In the genomic region with DNA sequence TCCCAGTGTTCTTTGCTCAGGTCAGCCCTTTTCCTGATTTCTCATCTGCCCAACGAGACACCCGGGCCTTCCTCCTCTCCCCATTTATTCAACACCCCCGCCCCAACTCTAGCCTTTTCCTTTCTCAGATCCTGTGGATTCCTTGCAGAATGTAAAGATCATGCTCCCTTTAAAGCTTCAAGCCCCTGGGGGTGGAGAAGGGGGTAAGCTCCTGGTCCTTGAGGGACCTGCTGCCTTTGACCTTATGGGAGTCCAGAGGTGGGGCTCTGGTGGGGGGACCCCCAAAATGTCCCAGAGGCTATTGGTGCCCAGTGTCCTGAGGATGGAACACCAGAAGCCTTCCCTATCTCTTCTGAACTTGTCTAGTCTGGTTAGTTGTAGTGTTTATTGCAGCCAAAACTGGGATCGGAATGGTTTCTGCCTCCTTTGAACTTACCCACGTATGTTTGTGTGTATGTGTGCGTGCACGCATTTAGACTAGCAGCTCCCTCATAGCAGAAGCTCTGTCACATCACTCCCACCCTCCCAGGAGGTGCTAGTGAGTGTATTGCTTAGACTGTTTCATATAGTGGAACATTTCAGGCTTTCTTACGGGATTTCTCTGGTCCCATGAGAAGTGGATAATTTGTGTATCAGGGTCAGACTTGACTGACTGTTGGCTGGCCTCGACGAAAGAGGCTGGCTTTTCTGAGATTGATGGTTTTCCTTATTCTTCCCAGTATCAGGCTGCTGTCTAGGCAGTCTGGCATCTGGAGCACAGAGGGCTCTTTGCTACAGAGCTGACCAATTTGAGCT, we compare ENCODE assay signal across 8 cellular contexts. TPM values are rescaled to one million over a fixed set of nuclear protein-coding genes. Genes with fewer than 3 reads are reported as not detected.
DNase-seq lines count a peak whose midpoint lies in the region; ATAC-seq and TF ChIP-seq lines count a peak whose summit lies in the region.

No MANE protein-coding gene starts in this region.

- H3K36me3 Mint-ChIP-seq in activated naive CD4-positive, alpha-beta T cell treated with anti-CD3 and anti-CD28 coated beads, Interleukin-2, amount 10 ng/mL, durations not matched to agents 7 days and 5 days = peaks cover 11% of the 10 kb centered on the region

- peaks cover 11% of the 10 kb centered on the region for H3K4me1 ChIP-seq in iPS-15b (ENCODE audit: control insufficient read depth, insufficient read depth, low read length)
- peaks cover 27 to 61% (median 47%) of the 10 kb centered on the region in 4 donors for H3K4me1 ChIP-seq in stomach

- H3K9me3 Mint-ChIP-seq in activated naive CD4-positive, alpha-beta T cell treated with anti-CD3 and anti-CD28 coated beads, Interleukin-2, amount 10 ng/mL, durations not matched to agents 7 days and 5 days = no peaks in the 10 kb centered on the region

- H3K4me3 Mint-ChIP-seq in activated naive CD4-positive, alpha-beta T cell treated with anti-CD3 and anti-CD28 coated beads, Interleukin-2, amount 10 ng/mL, durations not matched to agents 7 days and 5 days = peak overlapping the region; percentile 92

- peak overlapping the region; percentile 58 for H3K27ac Mint-ChIP-seq in activated naive CD4-positive, alpha-beta T cell treated with anti-CD3 and anti-CD28 coated beads, Interleukin-2, amount 10 ng/mL, durations not matched to agents 7 days and 5 days

- H3K27me3 Mint-ChIP-seq in activated naive CD4-positive, alpha-beta T cell treated with anti-CD3 and anti-CD28 coated beads, Interleukin-2, amount 10 ng/mL, durations not matched to agents 7 days and 5 days = peaks cover 13% of the 10 kb centered on the region

- peak overlapping the region in 4 of 5 donors; percentile 6 to 91 (median 68) for H3K27ac ChIP-seq in stomach

- H3K9me3 ChIP-seq in iPS-15b (ENCODE audit: control insufficient read depth, insufficient read depth, low read length) = no peaks in the 10 kb centered on the region
- no peaks in the 10 kb centered on the region for H3K9me3 ChIP-seq in stomach

- intact Hi-C loops in stomach (cut with DNase I; ENCODE audit: low total_unique reads) = loop anchor here (10.0 kb wide), 1 partner anchor 103 kb away; no protein-coding TSS in a partner anchor

- H3K4me3 ChIP-seq in iPS-15b (ENCODE audit: low read depth, low read length) (peak overlapping the region; percentile 4), stomach (peak overlapping the region; percentile 66 to 93 (median 78))

- H3K4me1 Mint-ChIP-seq in activated naive CD4-positive, alpha-beta T cell treated with anti-CD3 and anti-CD28 coated beads, Interleukin-2, amount 10 ng/mL, durations not matched to agents 7 days and 5 days = peaks cover 42% of the 10 kb centered on the region

- CTCF ChIA-PET in activated naive CD4-positive, alpha-beta T cell treated with anti-CD3 and anti-CD28 coated beads, Interleukin-2, amount 10 ng/mL, durations not matched to agents 7 days and 5 days (lab: Charles Lee) = interaction anchor here (0.7 to 7.6 kb wide), 8 partner anchors 10 to 216 kb away, joined by 3 to 54 read pairs (median 11); no protein-coding TSS in a partner anchor

- 8 to 23% (median 14%) methylated on average over 10 of the region's 10 CpGs for WGBS in stomach, 5 donors

- no peak for TF ChIP-seq CTCF in stomach (IDR thresholded peaks at IDR 0.05)

- H3K9ac ChIP-seq in iPS-15b (ENCODE audit: low read depth, low read length) = no peak overlapping the region

- H3K36me3 ChIP-seq in iPS-15b (ENCODE audit: control insufficient read depth, insufficient read depth, low read length) (no peaks in the 10 kb centered on the region), stomach (peaks cover 0 to 11% (median 3%) of the 10 kb centered on the region in 4 donors)

- H3K27me3 ChIP-seq in iPS-15b (ENCODE audit: control insufficient read depth, insufficient read depth, low read length) (peaks cover 49% of the 10 kb centered on the region), stomach (no peaks in the 10 kb centered on the region)

- TF ChIP-seq EP300 in stomach (IDR thresholded peaks at IDR 0.05) = no peak

- DNase-seq in activated T-cell treated with anti-CD3 and anti-CD28 coated beads, Interleukin-2, amount 50 U/mL, for 1 hour = peak; percentile 22
- DNase-seq in activated T-cell treated with anti-CD3 and anti-CD28 coated beads for 4 hours = no peak
- DNase-seq in activated naive CD4-positive, alpha-beta T cell treated with anti-CD3 and anti-CD28 coated beads, Interleukin-2, amount 10 ng/mL, durations not matched to agents 7 days and 5 days = no peak
- no peak for DNase-seq in stomach
- DNase-seq in GM19240 (ENCODE audit: insufficient read length, low spot score) = no peak
- no peak for DNase-seq in glomerular visceral epithelial cell (ENCODE audit: extremely low spot score)

- no peak for ATAC-seq in GM18870 (IDR thresholded peaks at IDR 0.05; ENCODE audit: unreplicated experiment)

- TF ChIP-seq POLR2A in stomach (IDR thresholded peaks at IDR 0.05) = no peak

RNA-seq across cellular contexts. Expression of a gene that starts 1.1 kb away (rescaled TPM):
- 10 to 100 TPM; 24.9 to 76.4 (median 47.7) TPM for total RNA-seq in stomach
- 10 to 100 TPM in 1 of 3 donors, 1 to 10 TPM in 2; 5.3 to 12.2 (median 6.4) TPM for polyA plus RNA-seq in stomach
